In genomic region chr7:5282464-5283316, GRCh38 we compare ENCODE assay signal across 8 cellular contexts. TPM values are rescaled to one million over a fixed set of nuclear protein-coding genes. Genes with fewer than 3 reads are reported as not detected.
DNase-seq lines count a peak whose midpoint lies in the region; ATAC-seq and TF ChIP-seq lines count a peak whose summit lies in the region.

SLC29A4 (plus strand) TSS chr7:5282943; CDS start chr7:5287817, 4,874 bp downstream.

- peak within 1 kb of the TSS; percentile 35 for H3K4me2 ChIP-seq in fibroblast of lung (ENCODE audit: extremely low read depth, insufficient read depth, low read length)

- no peaks in the 10 kb centered on the region for H3K4me1 ChIP-seq in fibroblast of lung (ENCODE audit: control insufficient read depth, extremely low read depth, insufficient read depth, low read length)

- H3K9me3 ChIP-seq in SK-N-MC (ENCODE audit: low read depth, low read length) (no peaks in the 10 kb centered on the region), fibroblast of lung (ENCODE audit: control insufficient read depth, insufficient read depth, low read depth, low read length) (no peaks in the 10 kb centered on the region)

- no peaks in the 10 kb centered on the region for H4K20me1 ChIP-seq in fibroblast of lung (ENCODE audit: control insufficient read depth, extremely low read depth, insufficient read depth, low read length)

- H3K27ac Mint-ChIP-seq in activated naive CD4-positive, alpha-beta T cell treated with anti-CD3 and anti-CD28 coated beads, Interleukin-2, amount 10 ng/mL, durations not matched to agents 7 days and 5 days, result no peak within 1 kb of the TSS

- peaks cover 69% of the 10 kb centered on the region for H3K27me3 Mint-ChIP-seq in activated naive CD4-positive, alpha-beta T cell treated with anti-CD3 and anti-CD28 coated beads, Interleukin-2, amount 10 ng/mL, durations not matched to agents 7 days and 5 days

- CTCF ChIA-PET in activated naive CD4-positive, alpha-beta T cell treated with anti-CD3 and anti-CD28 coated beads, Interleukin-2, amount 10 ng/mL, durations not matched to agents 7 days and 5 days (lab: Charles Lee), result no interaction called here

- H3K36me3 ChIP-seq in SK-N-MC (ENCODE audit: insufficient read depth, low read length) (no peaks in the 10 kb centered on the region), fibroblast of lung (ENCODE audit: control insufficient read depth, insufficient read depth, low read length) (no peaks in the 10 kb centered on the region)

- no peaks in the 10 kb centered on the region for H3K79me2 ChIP-seq in fibroblast of lung (ENCODE audit: control insufficient read depth, insufficient read depth, low read length)

- H3K9ac ChIP-seq in SK-N-MC (ENCODE audit: insufficient read length) (peak within 1 kb of the TSS; percentile 54), fibroblast of lung (ENCODE audit: insufficient read depth, low read length) (no peak within 1 kb of the TSS)

- no peaks in the 10 kb centered on the region for H3K9me3 Mint-ChIP-seq in activated naive CD4-positive, alpha-beta T cell treated with anti-CD3 and anti-CD28 coated beads, Interleukin-2, amount 10 ng/mL, durations not matched to agents 7 days and 5 days

- H3K4me3 Mint-ChIP-seq in activated naive CD4-positive, alpha-beta T cell treated with anti-CD3 and anti-CD28 coated beads, Interleukin-2, amount 10 ng/mL, durations not matched to agents 7 days and 5 days, result no peak within 1 kb of the TSS

- H2AFZ ChIP-seq in fibroblast of lung (ENCODE audit: low read length), result no peak within 1 kb of the TSS

- ATAC-seq in GM19023 (IDR thresholded peaks at IDR 0.05; ENCODE audit: unreplicated experiment), result no peak
- ATAC-seq in GM21447 (IDR thresholded peaks at IDR 0.05; ENCODE audit: unreplicated experiment), result no peak

- TF ChIP-seq CTCF in fibroblast of lung (conservative IDR thresholded peaks at IDR 0.05 in 1 of 2, IDR thresholded peaks at IDR 0.05 in 1 of 2; ENCODE audit: low read depth in 1 of 2, low read length in 2 of 2), result no peak

- H3K4me1 Mint-ChIP-seq in activated naive CD4-positive, alpha-beta T cell treated with anti-CD3 and anti-CD28 coated beads, Interleukin-2, amount 10 ng/mL, durations not matched to agents 7 days and 5 days, result no peaks in the 10 kb centered on the region

- DNase-seq in activated naive CD4-positive, alpha-beta T cell treated with anti-CD3 and anti-CD28 coated beads, Interleukin-2, amount 10 ng/mL, durations not matched to agents 7 days and 5 days, result peak; percentile 39
- DNase-seq in activated naive CD4-positive, alpha-beta T cell treated with Interleukin-2 at 50 U/mL for 16 hours, result no peak
- DNase-seq in SK-N-MC (ENCODE audit: low read depth, low spot score) (no peak), fibroblast of lung (ENCODE audit: low read depth in 2 of 2) (peak in 1 of 2 donors; percentile 46), nucleus accumbens (lab: John Stamatoyannopoulos, UW) (peak in 35 of 56 donors; percentile 2 to 65 (median 21)), dedifferentiated amniotic fluid mesenchymal stem cell (ENCODE audit: extremely low spot score) (no peak)

- H3K27ac ChIP-seq in SK-N-MC, result no peak within 1 kb of the TSS
- H3K27ac ChIP-seq in fibroblast of lung (ENCODE audit: insufficient read depth, low read length), result no peak within 1 kb of the TSS

- no peaks in the 10 kb centered on the region for H3K36me3 Mint-ChIP-seq in activated naive CD4-positive, alpha-beta T cell treated with anti-CD3 and anti-CD28 coated beads, Interleukin-2, amount 10 ng/mL, durations not matched to agents 7 days and 5 days

- H3K4me3 ChIP-seq in SK-N-MC, result peak within 1 kb of the TSS; percentile 79
- H3K4me3 ChIP-seq in fibroblast of lung (replicated peaks in 1 of 4; ENCODE audit: control extremely low read depth in 1 of 4, insufficient read depth in 1 of 4, low read depth in 3 of 4, low read length in 4 of 4), result peak within 1 kb of the TSS in 3 of 4 experiments; percentile 4 to 48 (median 7)

- H3K27me3 ChIP-seq in fibroblast of lung (ENCODE audit: control insufficient read depth, insufficient read depth, low read length), result no peaks in the 10 kb centered on the region

RNA-seq across cellular contexts. Expression of gene SLC29A4, which starts in this region (rescaled TPM):
- 5.1 and 6.4 TPM in 2 replicates for total RNA-seq in fibroblast of lung
- 1.0 and 1.8 TPM in 2 replicates for polyA plus RNA-seq in fibroblast of lung
- polyA plus RNA-seq in fibroblast of lung (2012), result 2.9 and 6.2 TPM in 2 replicates
- polyA minus RNA-seq in fibroblast of lung (ENCODE audit: low replicate concordance), result 8.1 and 25.6 TPM in 2 replicates

Comparison
In these comparisons a context has a peak if more than half of its experiments do, and no peak if none do; other contexts are left out.
1. DNase-seq: peak in activated naive CD4-positive, alpha-beta T cell treated with anti-CD3 and anti-CD28 coated beads, Interleukin-2, amount 10 ng/mL, durations not matched to agents 7 days and 5 days (single experiment) and nucleus accumbens (35 of 56); none in activated naive CD4-positive, alpha-beta T cell treated with Interleukin-2 at 50 U/mL for 16 hours (single experiment), SK-N-MC (single experiment) and dedifferentiated amniotic fluid mesenchymal stem cell (single experiment).